Comparison of ENCODE assay signal across 16 cellular contexts in genomic region chr6:82711992-82712788, GRCh38.
DNase-seq lines count a peak whose midpoint lies in the region; ATAC-seq and TF ChIP-seq lines count a peak whose summit lies in the region.
"Had no signal": no experiment of that assay in that cellular context is flagged by ENCODE, and none has a peak within 500 bp of the region (broad histone marks: within the 10 kb centered on the region; RNA-seq: fewer than 3 reads in every experiment).

No MANE protein-coding gene starts in this region.

- no peak overlapping the region for H3K4me3 Mint-ChIP-seq in mesothelial cell of epicardium
- H3K4me3 Mint-ChIP-seq: activated B cell treated with CpG ODN at 0.5 μM for 24 hours had no signal

- peaks cover 23% of the 10 kb centered on the region for H3K9me3 Mint-ChIP-seq in mesothelial cell of epicardium

- TF ChIP-seq CTCF in Peyer's patch (IDR thresholded peaks at IDR 0.05) (no peak), mesothelial cell of epicardium (IDR thresholded peaks at IDR 0.05; ENCODE audit: unreplicated experiment) (no peak)

- H3K36me3 ChIP-seq in Peyer's patch = no peaks in the 10 kb centered on the region

- no peaks in the 10 kb centered on the region for H3K27me3 Mint-ChIP-seq in mesothelial cell of epicardium (ENCODE audit: low read depth)
- H3K27me3 Mint-ChIP-seq: activated B cell treated with CpG ODN at 0.5 μM for 24 hours had no signal

- H3K27me3 ChIP-seq in right cardiac atrium (ENCODE audit: control insufficient read depth, insufficient read depth) = no peaks in the 10 kb centered on the region
- no peaks in the 10 kb centered on the region for H3K27me3 ChIP-seq in Peyer's patch
- H3K27me3 ChIP-seq: foreskin keratinocyte had no signal

- TF ChIP-seq POLR2A in Peyer's patch (IDR thresholded peaks at IDR 0.05) = no peak

- no peaks in the 10 kb centered on the region for H3K9me3 ChIP-seq in right cardiac atrium (ENCODE audit: control insufficient read depth, low read length)
- H3K9me3 ChIP-seq in Peyer's patch = no peaks in the 10 kb centered on the region

- H3K27ac ChIP-seq in caudate nucleus (ENCODE audit: low read depth, low read length) (peak overlapping the region; percentile 77), right cardiac atrium (ENCODE audit: low read length) (no peak overlapping the region), substantia nigra (ENCODE audit: low read depth, low read length, poor library complexity, severe bottlenecking) (no peak overlapping the region), Peyer's patch (no peak overlapping the region)
- H3K27ac ChIP-seq: foreskin keratinocyte, parathyroid adenoma had no signal

- no peak overlapping the region for H3K4me3 ChIP-seq in right cardiac atrium (ENCODE audit: low read length)
- no peak overlapping the region for H3K4me3 ChIP-seq in Peyer's patch
- H3K4me3 ChIP-seq: GM12878 had no signal

- DNase-seq in HT1080 (ENCODE audit: low read depth) (peak; percentile 8), caudate nucleus (lab: John Stamatoyannopoulos, UW) (peak in 3 of 61 donors; percentile 4 to 15 (median 11)), right cardiac atrium (peak in 2 of 3 donors; percentile 39 to 67), substantia nigra (lab: John Stamatoyannopoulos, UW) (peak in 27 of 49 donors; percentile 1 to 69 (median 13)), NCI-H82 (lab: John Stamatoyannopoulos, UW) (no peak), SW 1271 (lab: John Stamatoyannopoulos, UW) (no peak), Peyer's patch (no peak), mesothelial cell of epicardium (ENCODE audit: low spot score in 2 of 2, unreplicated experiment in 2 of 2) (no peak)
- DNase-seq: activated B cell treated with CpG ODN at 0.5 μM for 24 hours; activated T-cell treated with anti-CD3 and anti-CD28 coated beads, Interleukin-2, amount 50 U/mL, for 48 hours; NCI-H510A treated with DMSO at 0.1 percent for 48 hours; SHP77 treated with DMSO at 0.1 percent for 48 hours; stimulated activated CD4-positive, alpha-beta T cell treated with anti-CD3 and anti-CD28 coated beads, Interleukin-4, amount 100 ng/mL, for 24 hours had no signal

- WGBS in right cardiac atrium = 51% methylated on average over 4 of the region's 4 CpGs

- ATAC-seq in right cardiac atrium = peak; percentile 56 to 74
- ATAC-seq: foreskin keratinocyte had no signal

- intact Hi-C loops in right cardiac atrium (cut with DNase I) = no loop called here

- peaks cover 5% of the 10 kb centered on the region for H3K36me3 Mint-ChIP-seq in mesothelial cell of epicardium

- no peak overlapping the region for H3K27ac Mint-ChIP-seq in mesothelial cell of epicardium
- H3K27ac Mint-ChIP-seq: activated B cell treated with CpG ODN at 0.5 μM for 24 hours had no signal

- no peaks in the 10 kb centered on the region for H3K4me1 Mint-ChIP-seq in mesothelial cell of epicardium
- H3K4me1 Mint-ChIP-seq: activated B cell treated with CpG ODN at 0.5 μM for 24 hours had no signal

- H3K4me1 ChIP-seq in right cardiac atrium (ENCODE audit: control insufficient read depth, insufficient read depth, low read length) = no peaks in the 10 kb centered on the region
- H3K4me1 ChIP-seq in Peyer's patch = no peaks in the 10 kb centered on the region
- H3K4me1 ChIP-seq: foreskin keratinocyte, parathyroid adenoma had no signal

Comparison
In these comparisons a context has a peak if more than half of its experiments do, and no peak if none do; other contexts are left out.
1. DNase-seq: peak in HT1080 (single experiment), right cardiac atrium (2 of 3) and substantia nigra (27 of 49); none in NCI-H82 (single experiment), SW 1271 (0 of 2), Peyer's patch (0 of 3) and mesothelial cell of epicardium (0 of 2).